In genomic region chr16:668519-669171, GRCh38 we compare ENCODE assay signal across 6 cellular contexts. TPM values are rescaled to one million over a fixed set of nuclear protein-coding genes. Genes with fewer than 3 reads are reported as not detected.
DNase-seq lines count a peak whose midpoint lies in the region; ATAC-seq and TF ChIP-seq lines count a peak whose summit lies in the region.

No MANE protein-coding gene starts in this region.

- H3K36me3 ChIP-seq in GM23338 (ENCODE audit: insufficient read depth): peaks cover 11% of the 10 kb centered on the region; the same call in 1 of the 2 replicates
- H3K36me3 ChIP-seq in lower lobe of right lung: peaks cover 45% of the 10 kb centered on the region

- intact Hi-C loops in lower lobe of right lung (cut with DNase I): no loop called here

- no peaks in the 10 kb centered on the region for H3K4me1 Mint-ChIP-seq in GM23338
- peaks cover 12% of the 10 kb centered on the region for H3K4me1 Mint-ChIP-seq in activated CD8-positive, alpha-beta T cell treated with anti-CD3 and anti-CD28 coated beads, Interleukin-2, amount 10 ng/mL, durations not matched to agents 7 days and 5 days (ENCODE audit: low read depth)

- CTCF ChIA-PET in activated CD8-positive, alpha-beta T cell treated with anti-CD3 and anti-CD28 coated beads, Interleukin-2, amount 10 ng/mL, durations not matched to agents 7 days and 5 days (lab: Charles Lee): interaction anchor here (1.0 to 2.5 kb wide), 7 partner anchors 11 to 72 kb away, joined by 3 to 10 read pairs (median 4); partner anchors contain the start of genes CIAO3 and STUB1

- H3K4me2 ChIP-seq in GM23338: peak overlapping the region; percentile 88

- no peak for TF ChIP-seq CTCF in GM23338 (conservative IDR thresholded peaks at IDR 0.05; ENCODE audit: low read depth in 2 of 2)
- no peak for TF ChIP-seq CTCF in lower lobe of right lung (IDR thresholded peaks at IDR 0.05)

- H3K27me3 Mint-ChIP-seq in GM23338 (ENCODE audit: insufficient read depth, low read depth, poor library complexity): peaks cover 2% of the 10 kb centered on the region
- H3K27me3 Mint-ChIP-seq in activated CD8-positive, alpha-beta T cell treated with anti-CD3 and anti-CD28 coated beads, Interleukin-2, amount 10 ng/mL, durations not matched to agents 7 days and 5 days (ENCODE audit: low read depth): no peaks in the 10 kb centered on the region

- DNase-seq in GM23338 (ENCODE audit: low spot score) (no peak), lower lobe of right lung (no peak), anterior cingulate cortex (lab: John Stamatoyannopoulos, UW) (no peak), globus pallidus (ENCODE audit: low spot score) (no peak)
- DNase-seq in activated CD8-positive, alpha-beta T cell treated with anti-CD3 and anti-CD28 coated beads, Interleukin-2, amount 10 ng/mL, durations not matched to agents 7 days and 5 days: no peak

- H3K27me3 ChIP-seq in GM23338 (ENCODE audit: insufficient read depth) (no peaks in the 10 kb centered on the region), lower lobe of right lung (ENCODE audit: low read depth) (no peaks in the 10 kb centered on the region)

- H3K4me3 ChIP-seq in GM23338 (peak overlapping the region; percentile 91), lower lobe of right lung (peak overlapping the region; percentile 96)

- H3K4me3 Mint-ChIP-seq in GM23338: peak overlapping the region; percentile 71
- peak overlapping the region; percentile 79 for H3K4me3 Mint-ChIP-seq in activated CD8-positive, alpha-beta T cell treated with anti-CD3 and anti-CD28 coated beads, Interleukin-2, amount 10 ng/mL, durations not matched to agents 7 days and 5 days

- no peaks in the 10 kb centered on the region for H3K4me1 ChIP-seq in GM23338 (ENCODE audit: insufficient read depth)
- H3K4me1 ChIP-seq in lower lobe of right lung: peaks cover 18% of the 10 kb centered on the region

- ATAC-seq in GM23338 (peak; percentile 12), lower lobe of right lung (peak; percentile 0 to 11), HG02938 (IDR thresholded peaks at IDR 0.05; ENCODE audit: unreplicated experiment) (no peak)
- ATAC-seq in activated CD8-positive, alpha-beta T cell treated with anti-CD3 and anti-CD28 coated beads, Interleukin-2, amount 10 ng/mL, durations not matched to agents 7 days and 5 days: peak; percentile 20

- H3F3A ChIP-seq in GM23338 (replicated peaks; ENCODE audit: low read depth): peaks cover 9% of the 10 kb centered on the region; the same call in 1 of the 2 replicates

- POLR2A ChIA-PET in activated CD8-positive, alpha-beta T cell treated with anti-CD3 and anti-CD28 coated beads, Interleukin-2, amount 10 ng/mL, durations not matched to agents 7 days and 5 days (lab: Charles Lee): interaction anchor here (0.6 to 2.4 kb wide), 4 partner anchors 13 to 1325 kb away, joined by 3 to 9 read pairs (median 4); no protein-coding TSS in a partner anchor

- H3K9me3 ChIP-seq in lower lobe of right lung: no peaks in the 10 kb centered on the region

- no peak overlapping the region for H3K27ac ChIP-seq in GM23338 (ENCODE audit: low read depth)
- peak overlapping the region; percentile 87 for H3K27ac ChIP-seq in lower lobe of right lung

- H3K79me2 ChIP-seq in GM23338 (replicated peaks; ENCODE audit: insufficient read depth): peaks cover 16% of the 10 kb centered on the region

- H2AFZ ChIP-seq in GM23338: no peak overlapping the region

- no peak overlapping the region for H3K27ac Mint-ChIP-seq in GM23338
- H3K27ac Mint-ChIP-seq in activated CD8-positive, alpha-beta T cell treated with anti-CD3 and anti-CD28 coated beads, Interleukin-2, amount 10 ng/mL, durations not matched to agents 7 days and 5 days: peak overlapping the region; percentile 75

- H3K36me3 Mint-ChIP-seq in GM23338 (ENCODE audit: low read depth): peaks cover 24% of the 10 kb centered on the region
- H3K36me3 Mint-ChIP-seq in activated CD8-positive, alpha-beta T cell treated with anti-CD3 and anti-CD28 coated beads, Interleukin-2, amount 10 ng/mL, durations not matched to agents 7 days and 5 days (ENCODE audit: low read depth): peaks cover 14% of the 10 kb centered on the region

- H3K9me3 Mint-ChIP-seq in GM23338: no peaks in the 10 kb centered on the region; the same call in 2 of the 3 replicates
- no peaks in the 10 kb centered on the region for H3K9me3 Mint-ChIP-seq in activated CD8-positive, alpha-beta T cell treated with anti-CD3 and anti-CD28 coated beads, Interleukin-2, amount 10 ng/mL, durations not matched to agents 7 days and 5 days (ENCODE audit: insufficient read depth)

- H3K9me2 ChIP-seq in GM23338 (ENCODE audit: insufficient read depth): no peaks in the 10 kb centered on the region

- peaks cover 3% of the 10 kb centered on the region for H4K20me1 ChIP-seq in GM23338 (replicated peaks; ENCODE audit: insufficient read depth)

TF ChIP-seq in GM23338, 12 proteins besides CTCF, POLR2A, EP300 and RAD21 (continues in another document):
- TF ChIP-seq ETS1 (IDR thresholded peaks at IDR 0.05) (no peak), NANOG (IDR thresholded peaks at IDR 0.05; ENCODE audit: borderline replicate concordance) (no peak), ZNF114 (CRISPR knock-in tag; IDR thresholded peaks at IDR 0.05) (no peak)

RNA-seq across cellular contexts. Expression of gene RHOT2, which starts 0.7 kb away (rescaled TPM):
- total RNA-seq in GM23338 (2014; rRNA removed; shearing (Covaris generic)): 93.8 and 129 TPM in 2 replicates
- 159 and 163 TPM in 2 replicates for polyA plus RNA-seq in GM23338 (2016; fragmentation: Nextera tagmentation; extraction: Ambion mirVana)
- 100 to 1,000 TPM; 135 to 139 TPM for total RNA-seq in activated CD8-positive, alpha-beta T cell treated with anti-CD3 and anti-CD28 coated beads, Interleukin-2, amount 10 ng/mL, durations not matched to agents 7 days and 5 days
- 81.6 TPM for total RNA-seq in lower lobe of right lung

RNA-seq across cellular contexts. Expression of gene RHBDL1, which starts 6.8 kb away (rescaled TPM):
- 10.1 and 11.5 TPM in 2 replicates for total RNA-seq in GM23338 (2014; rRNA removed; shearing (Covaris generic))
- polyA plus RNA-seq in GM23338 (2016; fragmentation: Nextera tagmentation; extraction: Ambion mirVana): 8.4 and 9.2 TPM in 2 replicates
- 1 to 10 TPM; 1.4 to 1.9 TPM for total RNA-seq in activated CD8-positive, alpha-beta T cell treated with anti-CD3 and anti-CD28 coated beads, Interleukin-2, amount 10 ng/mL, durations not matched to agents 7 days and 5 days
- total RNA-seq in lower lobe of right lung: 2.0 TPM

RNA-seq across cellular contexts. Expression of gene STUB1, which starts 11.6 kb away (rescaled TPM):
- 108 and 123 TPM in 2 replicates for total RNA-seq in GM23338 (2014; rRNA removed; shearing (Covaris generic))
- polyA plus RNA-seq in GM23338 (2016; fragmentation: Nextera tagmentation; extraction: Ambion mirVana): 91.7 and 107 TPM in 2 replicates
- total RNA-seq in activated CD8-positive, alpha-beta T cell treated with anti-CD3 and anti-CD28 coated beads, Interleukin-2, amount 10 ng/mL, durations not matched to agents 7 days and 5 days: 10 to 100 TPM; 80.4 to 86.4 TPM
- total RNA-seq in lower lobe of right lung: 86.0 TPM

RNA-seq across cellular contexts. Expression of gene JMJD8, which starts 15.5 kb away (rescaled TPM):
- total RNA-seq in GM23338 (2014; rRNA removed; shearing (Covaris generic)): 79.3 and 82.5 TPM in 2 replicates
- polyA plus RNA-seq in GM23338 (2016; fragmentation: Nextera tagmentation; extraction: Ambion mirVana): 43.1 and 48.5 TPM in 2 replicates
- 10 to 100 TPM; 36.1 to 39.0 TPM for total RNA-seq in activated CD8-positive, alpha-beta T cell treated with anti-CD3 and anti-CD28 coated beads, Interleukin-2, amount 10 ng/mL, durations not matched to agents 7 days and 5 days
- total RNA-seq in lower lobe of right lung: 43.2 TPM

RNA-seq across cellular contexts. Expression of gene WDR90, which starts 19.5 kb away (rescaled TPM):
- total RNA-seq in GM23338 (2014; rRNA removed; shearing (Covaris generic)): 42.2 and 44.4 TPM in 2 replicates
- polyA plus RNA-seq in GM23338 (2016; fragmentation: Nextera tagmentation; extraction: Ambion mirVana): 25.9 and 26.3 TPM in 2 replicates
- 100 to 1,000 TPM in 1 of 2 experiments, 10 to 100 TPM in 1; 96.8 to 106 TPM for total RNA-seq in activated CD8-positive, alpha-beta T cell treated with anti-CD3 and anti-CD28 coated beads, Interleukin-2, amount 10 ng/mL, durations not matched to agents 7 days and 5 days
- total RNA-seq in lower lobe of right lung: 31.4 TPM
